ENCODE assay signal across 10 cellular contexts in the genomic region with DNA sequence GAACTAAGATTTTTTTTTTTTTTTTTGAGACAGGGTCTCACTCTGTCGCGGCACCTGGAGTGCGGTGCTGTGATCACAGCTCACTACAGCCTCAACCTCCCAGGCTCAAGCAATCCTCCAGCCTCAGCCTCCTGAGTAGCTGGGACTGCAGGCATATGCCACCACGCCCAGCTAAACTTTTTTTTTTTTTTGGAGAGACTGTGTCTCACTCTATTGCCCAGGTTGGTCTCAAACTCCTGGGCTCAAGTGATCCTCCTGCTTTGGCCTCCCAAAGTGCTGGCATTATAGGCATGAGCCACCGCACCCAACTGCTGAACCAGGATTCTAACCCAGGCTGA. TPM values are rescaled to one million over a fixed set of nuclear protein-coding genes. Genes with fewer than 3 reads are reported as not detected.
DNase-seq lines count a peak whose midpoint lies in the region; FAIRE-seq and TF ChIP-seq lines count a peak whose summit lies in the region.
"Not testable (repeated sequence)": the region's sequence is repeated elsewhere in the genome, so short reads cannot be mapped to it uniquely, and the experiment has no call there.
"Had no signal": no experiment of that assay in that cellular context is flagged by ENCODE, and none has a peak within 500 bp of the region (broad histone marks: within the 10 kb centered on the region; RNA-seq: fewer than 3 reads in every experiment).

No MANE protein-coding gene starts in this region.

- peak overlapping the region in 1 of 7 donors; percentile 14 for H3K4me3 Mint-ChIP-seq in CD8-positive, alpha-beta memory T cell
- H3K4me3 Mint-ChIP-seq in activated naive CD8-positive, alpha-beta T cell = peak overlapping the region; percentile 13
- H3K4me3 Mint-ChIP-seq in nephron = peak overlapping the region; percentile 91 to 95 (median 94)
- peak overlapping the region; percentile 10 for H3K4me3 Mint-ChIP-seq in stimulated activated naive CD8-positive, alpha-beta T cell treated with anti-CD3 and anti-CD28 coated beads, Interleukin-15, Interleukin-2, amounts not matched to agents 100 ng/mL and 50 ng/mL, for 24 hours

- not testable (repeated sequence) for H3K4me3 ChIP-seq in CD8-positive, alpha-beta memory T cell (ENCODE audit: low read length); KMS-11 (IDR thresholded peaks at IDR 0.05; ENCODE audit: insufficient read depth, low read depth, low read length)
- H3K4me3 ChIP-seq in H1 (ENCODE audit: extremely low read depth in 1 of 4, insufficient read depth in 2 of 4, low read depth in 3 of 4, low read length in 4 of 4) (peak overlapping the region in 3 of 4 experiments; percentile 72 to 85 (median 74); a peak in 4 of 8 replicates), iPS-18a (ENCODE audit: low read length) (peak overlapping the region; percentile 51), vagina (peak overlapping the region; percentile 65 to 66)

- TF ChIP-seq RAD21 in H1 (IDR thresholded peaks at IDR 0.05 in 1 of 2, conservative IDR thresholded peaks at IDR 0.05 in 1 of 2; ENCODE audit: low read depth in 2 of 2, low read length in 2 of 2) = not testable (repeated sequence)

- peaks cover 35% of the 10 kb centered on the region for H3K4me1 ChIP-seq in CD8-positive, alpha-beta memory T cell (ENCODE audit: insufficient read depth, low read length)
- H3K4me1 ChIP-seq in KMS-11 (ENCODE audit: low read depth, poor library complexity, severe bottlenecking) (peaks cover 48% of the 10 kb centered on the region), H1 (replicated peaks in 1 of 4; ENCODE audit: control insufficient read depth in 3 of 4, insufficient read depth in 4 of 4, low read length in 3 of 4) (peaks cover 5 to 24% (median 19%) of the 10 kb centered on the region in 4 experiments), iPS-18a (ENCODE audit: control insufficient read depth, low read depth, low read length) (peaks cover 20% of the 10 kb centered on the region), vagina (peaks cover 61% of the 10 kb centered on the region)

- WGBS in H1 (ENCODE audit: extremely low coverage in 1 of 2, insufficient coverage in 1 of 2, insufficient read length in 1 of 2, insufficient replicate concordance in 2 of 2, low coverage in 1 of 2, low lambda C conversion rate in 2 of 2, missing lambda C conversion rate in 1 of 2), 2 experiments = 82% methylated on average over 5 of the region's 5 CpGs; no CpG with 5 or more reads in 1 of the 2 experiments

- intact Hi-C loops in vagina (cut with DNase I) = not testable (repeated sequence)

- H2BK20ac ChIP-seq in H1 (ENCODE audit: low read length) = 0 out of 2 replicates have a peak overlapping the region, but pooled peaks have one; percentile 48

- not testable (repeated sequence) for H4K20me1 ChIP-seq in KMS-11 (ENCODE audit: insufficient read depth); H1 (replicated peaks in 1 of 2; ENCODE audit: control insufficient read depth in 1 of 2, insufficient read depth in 2 of 2, low read length in 2 of 2)

- peaks cover 21 to 36% (median 24%) of the 10 kb centered on the region in 3 donors for H3K4me1 Mint-ChIP-seq in CD8-positive, alpha-beta memory T cell
- H3K4me1 Mint-ChIP-seq in activated naive CD8-positive, alpha-beta T cell (ENCODE audit: low read depth) = peaks cover 34% of the 10 kb centered on the region
- peaks cover 25% of the 10 kb centered on the region for H3K4me1 Mint-ChIP-seq in nephron
- peaks cover 52% of the 10 kb centered on the region for H3K4me1 Mint-ChIP-seq in stimulated activated naive CD8-positive, alpha-beta T cell treated with anti-CD3 and anti-CD28 coated beads, Interleukin-15, Interleukin-2, amounts not matched to agents 100 ng/mL and 50 ng/mL, for 24 hours (ENCODE audit: low read depth)

- H3K23me2 ChIP-seq in H1 (ENCODE audit: low read depth, low read length) = not testable (repeated sequence)

- not testable (repeated sequence) for H4K91ac ChIP-seq in H1 (replicated peaks; ENCODE audit: insufficient read length, low read length)

- H2BK120ac ChIP-seq in H1 (replicated peaks; ENCODE audit: low read depth, low read length) = not testable (repeated sequence)

- not testable (repeated sequence) for H3K27me3 ChIP-seq in CD8-positive, alpha-beta memory T cell (ENCODE audit: insufficient read depth, low read length, poor library complexity, severe bottlenecking); KMS-11 (ENCODE audit: insufficient read depth, low read depth); H1 (replicated peaks in 1 of 4; ENCODE audit: control insufficient read depth in 3 of 4, extremely low read depth in 1 of 4, insufficient read depth in 3 of 4, low read length in 3 of 4); iPS-18a (ENCODE audit: control insufficient read depth, insufficient read depth, low read length); vagina

- TF ChIP-seq EP300 in H1 (IDR thresholded peaks at IDR 0.05; ENCODE audit: borderline replicate concordance in 1 of 2, low read depth in 2 of 2, low read length in 2 of 2) = not testable (repeated sequence)

- not testable (repeated sequence) for FAIRE-seq in H1 (lab: Jason Lieb, UNC)

- H3K36me3 Mint-ChIP-seq in CD8-positive, alpha-beta memory T cell; activated naive CD8-positive, alpha-beta T cell; nephron (ENCODE audit: low read depth); stimulated activated naive CD8-positive, alpha-beta T cell treated with anti-CD3 and anti-CD28 coated beads, Interleukin-15, Interleukin-2, amounts not matched to agents 100 ng/mL and 50 ng/mL, for 24 hours (ENCODE audit: low read depth): not testable (repeated sequence)

- not testable (repeated sequence) for H2BK5ac ChIP-seq in H1 (ENCODE audit: low read depth, low read length)

- not testable (repeated sequence) for H3K36me3 ChIP-seq in CD8-positive, alpha-beta memory T cell (ENCODE audit: insufficient read depth, low read length); KMS-11 (ENCODE audit: insufficient read depth); H1 (ENCODE audit: control insufficient read depth in 2 of 4, insufficient read depth in 4 of 4, low read length in 3 of 4); iPS-18a (ENCODE audit: control insufficient read depth, low read depth, low read length); vagina

- not testable (repeated sequence) for TF ChIP-seq POLR2A in H1 (IDR thresholded peaks at IDR 0.05; ENCODE audit: control extremely low read depth in 1 of 2, low read depth in 2 of 2, low read length in 2 of 2); vagina (IDR thresholded peaks at IDR 0.05)

- not testable (repeated sequence) for H4K5ac ChIP-seq in H1 (ENCODE audit: insufficient read length, low read depth, low read length)

- not testable (repeated sequence) for H3K27ac Mint-ChIP-seq in CD8-positive, alpha-beta memory T cell; activated naive CD8-positive, alpha-beta T cell; stimulated activated naive CD8-positive, alpha-beta T cell treated with anti-CD3 and anti-CD28 coated beads, Interleukin-15, Interleukin-2, amounts not matched to agents 100 ng/mL and 50 ng/mL, for 24 hours
- peak overlapping the region in 1 of 3 experiments; percentile 29 for H3K27ac Mint-ChIP-seq in nephron

- DNase-seq in CD8-positive, alpha-beta memory T cell; H1 (ENCODE audit: low read depth in 1 of 2, low spot score in 2 of 2); vagina (ENCODE audit: extremely low spot score in 2 of 2): not testable (repeated sequence)

- not testable (repeated sequence) for TF ChIP-seq CTCF in KMS-11 (conservative IDR thresholded peaks at IDR 0.05; ENCODE audit: low read depth, low read length); H1 (IDR thresholded peaks at IDR 0.05; ENCODE audit: control extremely low read depth in 1 of 3, insufficient read depth in 1 of 3, low read depth in 1 of 3, low read length in 3 of 3); nephron (IDR thresholded peaks at IDR 0.05; ENCODE audit: unreplicated experiment in 3 of 3); vagina (IDR thresholded peaks at IDR 0.05)

- 0 out of 2 replicates have a peak overlapping the region, but pooled peaks have one; percentile 20 for H2AFZ ChIP-seq in KMS-11 (ENCODE audit: low read depth)
- not testable (repeated sequence) for H2AFZ ChIP-seq in H1 (ENCODE audit: low read length)

- H3K9me3 Mint-ChIP-seq in CD8-positive, alpha-beta memory T cell; activated naive CD8-positive, alpha-beta T cell (ENCODE audit: low read depth); nephron; stimulated activated naive CD8-positive, alpha-beta T cell treated with anti-CD3 and anti-CD28 coated beads, Interleukin-15, Interleukin-2, amounts not matched to agents 100 ng/mL and 50 ng/mL, for 24 hours: not testable (repeated sequence)

- not testable (repeated sequence) for H3K79me2 ChIP-seq in KMS-11 (ENCODE audit: insufficient read depth, low read depth); H1 (ENCODE audit: control insufficient read depth in 1 of 2, insufficient read depth in 2 of 2, low read length in 2 of 2)

- CTCF ChIA-PET in CD8-positive, alpha-beta memory T cell (lab: Charles Lee) = interaction anchor here (14.1 kb wide), 1 partner anchor 141 kb away, joined by 327 read pairs; a partner anchor contains a TSS
- CTCF ChIA-PET in H1 (lab: Charles Lee; ENCODE audit: partially characterized antibody) = interaction anchor here (0.6 to 1.8 kb wide), 9 partner anchors 15 to 189 kb away, joined by 3 to 11 read pairs (median 4); a partner anchor contains a TSS

- H2BK15ac ChIP-seq in H1 (ENCODE audit: low read length) = peak overlapping the region; percentile 61; the same call in 1 of the 2 replicates

- not testable (repeated sequence) for H3K27me3 Mint-ChIP-seq in CD8-positive, alpha-beta memory T cell; activated naive CD8-positive, alpha-beta T cell; nephron (ENCODE audit: low read depth); stimulated activated naive CD8-positive, alpha-beta T cell treated with anti-CD3 and anti-CD28 coated beads, Interleukin-15, Interleukin-2, amounts not matched to agents 100 ng/mL and 50 ng/mL, for 24 hours

- H2BK12ac ChIP-seq in H1 (ENCODE audit: low read depth, low read length) = peak overlapping the region; percentile 96

- H2AK5ac ChIP-seq in H1 (ENCODE audit: low read depth, low read length) = not testable (repeated sequence)

- H3K9ac ChIP-seq in KMS-11; H1 (replicated peaks in 1 of 4; ENCODE audit: extremely low read depth in 1 of 4, low read depth in 3 of 4, low read length in 3 of 4); iPS-18a (ENCODE audit: low read length): not testable (repeated sequence)

- not testable (repeated sequence) for H3K4ac ChIP-seq in H1 (replicated peaks; ENCODE audit: insufficient read length, low read depth, low read length)

- H3K56ac ChIP-seq in H1 (replicated peaks; ENCODE audit: insufficient read length, low read depth, low read length) = not testable (repeated sequence)

- not testable (repeated sequence) for H3K9me3 ChIP-seq in CD8-positive, alpha-beta memory T cell (ENCODE audit: low read length); H1 (ENCODE audit: insufficient read depth in 2 of 2, low read depth in 1 of 2, low read length in 1 of 2); iPS-18a (ENCODE audit: control insufficient read depth, low read depth, low read length); vagina

- H3K27ac ChIP-seq in CD8-positive, alpha-beta memory T cell (ENCODE audit: low read depth, low read length) = peak overlapping the region; percentile 31
- H3K27ac ChIP-seq in KMS-11 (peak overlapping the region; percentile 48), vagina (peak overlapping the region; percentile 91)
- H3K27ac ChIP-seq in H1 (ENCODE audit: low read depth, low read length); iPS-18a (ENCODE audit: low read length): not testable (repeated sequence)

- H3K23ac ChIP-seq in H1 (ENCODE audit: insufficient read length) = not testable (repeated sequence)

- not testable (repeated sequence) for H4K8ac ChIP-seq in H1 (ENCODE audit: extremely low read depth, insufficient read depth, low read length)

- not testable (repeated sequence) for H3K14ac ChIP-seq in H1 (ENCODE audit: insufficient read length)

- POLR2A ChIA-PET in CD8-positive, alpha-beta memory T cell (lab: Charles Lee) = interaction anchor here (0.7 kb wide), 1 partner anchor 193 kb away, joined by 3 read pairs; no protein-coding TSS in a partner anchor
- POLR2A ChIA-PET in H1 (lab: Charles Lee; ENCODE audit: partially characterized antibody) = interaction anchor here (0.6 to 55.3 kb wide), 13 partner anchors 10 to 201 kb away, joined by 3 to 1889 read pairs (median 3); a partner anchor contains a TSS

- not testable (repeated sequence) for H3K18ac ChIP-seq in H1 (ENCODE audit: extremely low read depth, low read length)

- not testable (repeated sequence) for H3K79me1 ChIP-seq in H1 (ENCODE audit: low read depth, low read length)

- H3K4me2 ChIP-seq in KMS-11 (peak overlapping the region; percentile 30; the same call in 1 of the 2 replicates), H1 (ENCODE audit: insufficient read depth in 1 of 2, low read depth in 2 of 2, low read length in 2 of 2) (peak overlapping the region; percentile 67 to 86; a peak in 3 of 4 replicates)

RNA-seq across cellular contexts. Expression of a gene that starts 4.1 kb away (rescaled TPM):
- total RNA-seq in CD8-positive, alpha-beta memory T cell = 1 to 10 TPM in 1 of 2 experiments, under 1 TPM in 1; 0.63 to 1.4 TPM
- not detected for polyA plus RNA-seq in CD8-positive, alpha-beta memory T cell
- total RNA-seq in H1 (2021; fragmentation: NEBNext Ultra II Directional; extraction: Animal tissue kit (Norgen Biotek cat#: 25700)) = 1.3 TPM in 1 of 2 replicates, not detected in the other
- polyA plus RNA-seq in H1 (2011; rRNA removed) = 0.17 and 0.42 TPM in 2 replicates
- polyA plus RNA-seq in H1 (2011; cell fraction: cytosol; rRNA removed) = 0.28 TPM
- polyA plus RNA-seq in H1 (2011; cell fraction: nucleus; rRNA removed) = 1.4 TPM
- 0.50 to 1.1 TPM (median 0.70 TPM) in 4 replicates for polyA plus RNA-seq in H1 (2012, experiment 1 of 2)
- polyA plus RNA-seq in H1 (2012, experiment 2 of 2) = not detected
- 0.16 TPM for polyA plus RNA-seq in H1 (2013, experiment 1 of 2)
- 0.28 TPM for polyA plus RNA-seq in H1 (2013, experiment 2 of 2)
- 0.47 TPM in 1 of 2 replicates, not detected in the other for polyA minus RNA-seq in H1 (2011; rRNA and poly(A)+ RNA removed)
- not detected for polyA minus RNA-seq in H1 (2011; cell fraction: cytosol; rRNA and poly(A)+ RNA removed)
- polyA minus RNA-seq in H1 (2011; cell fraction: nucleus; rRNA and poly(A)+ RNA removed) = 0.90 TPM
- total RNA-seq in vagina = not detected
- total RNA-seq: kidney epithelial cell had no signal
- polyA plus RNA-seq: naive thymus-derived CD4-positive, alpha-beta T cell had no signal

RNA-seq across cellular contexts. Expression of a gene that starts 4.2 kb away (rescaled TPM):
- total RNA-seq in CD8-positive, alpha-beta memory T cell = 10 to 100 TPM; 22.3 to 22.8 TPM
- 36.0 TPM for polyA plus RNA-seq in CD8-positive, alpha-beta memory T cell
- total RNA-seq in H1 (2021; fragmentation: NEBNext Ultra II Directional; extraction: Animal tissue kit (Norgen Biotek cat#: 25700)) = 78.6 and 80.5 TPM in 2 replicates
- polyA plus RNA-seq in H1 (2011; rRNA removed) = 89.0 and 114 TPM in 2 replicates
- polyA plus RNA-seq in H1 (2011; cell fraction: cytosol; rRNA removed) = 123 TPM
- 114 TPM for polyA plus RNA-seq in H1 (2011; cell fraction: nucleus; rRNA removed)
- 83.9 to 123 TPM (median 109 TPM) in 4 replicates for polyA plus RNA-seq in H1 (2012, experiment 1 of 2)
- polyA plus RNA-seq in H1 (2012, experiment 2 of 2) = 62.0 TPM
- polyA plus RNA-seq in H1 (2013, experiment 1 of 2) = 119 TPM
- 114 TPM for polyA plus RNA-seq in H1 (2013, experiment 2 of 2)
- 37.3 and 60.0 TPM in 2 replicates for polyA minus RNA-seq in H1 (2011; rRNA and poly(A)+ RNA removed)
- 34.6 TPM for polyA minus RNA-seq in H1 (2011; cell fraction: cytosol; rRNA and poly(A)+ RNA removed)
- 30.6 TPM for polyA minus RNA-seq in H1 (2011; cell fraction: nucleus; rRNA and poly(A)+ RNA removed)
- 165 TPM for total RNA-seq in vagina

RNA-seq across cellular contexts. Expression of a gene that starts 59.8 kb away (rescaled TPM):
- total RNA-seq in CD8-positive, alpha-beta memory T cell = 10 to 100 TPM; 13.6 to 14.4 TPM
- polyA plus RNA-seq in CD8-positive, alpha-beta memory T cell = 12.2 TPM
- 6.9 and 10.2 TPM in 2 replicates for total RNA-seq in H1 (2021; fragmentation: NEBNext Ultra II Directional; extraction: Animal tissue kit (Norgen Biotek cat#: 25700))
- 8.5 and 9.3 TPM in 2 replicates for polyA plus RNA-seq in H1 (2011; rRNA removed)
- polyA plus RNA-seq in H1 (2011; cell fraction: cytosol; rRNA removed) = 12.4 TPM
- 29.5 TPM for polyA plus RNA-seq in H1 (2011; cell fraction: nucleus; rRNA removed)
- 7.9 to 10.0 TPM (median 8.7 TPM) in 4 replicates for polyA plus RNA-seq in H1 (2012, experiment 1 of 2)
- 6.2 TPM for polyA plus RNA-seq in H1 (2012, experiment 2 of 2)
- 6.1 TPM for polyA plus RNA-seq in H1 (2013, experiment 1 of 2)
- 5.4 TPM for polyA plus RNA-seq in H1 (2013, experiment 2 of 2)
- polyA minus RNA-seq in H1 (2011; rRNA and poly(A)+ RNA removed) = 17.1 and 19.0 TPM in 2 replicates
- 3.7 TPM for polyA minus RNA-seq in H1 (2011; cell fraction: cytosol; rRNA and poly(A)+ RNA removed)
- polyA minus RNA-seq in H1 (2011; cell fraction: nucleus; rRNA and poly(A)+ RNA removed) = 12.8 TPM
- 44.7 TPM for total RNA-seq in vagina
